18 cellular contexts compared by ENCODE assay signal in genomic region chr15:20353966-20354883, GRCh38.
A peak's percentile ranks its signal among the peaks of the same experiment; 100 is the strongest.
DNase-seq lines count a peak whose midpoint lies in the region; ATAC-seq lines count a peak whose summit lies in the region.
"Had no signal": no experiment of that assay in that cellular context is flagged by ENCODE, and none has a peak within 500 bp of the region (broad histone marks: within the 10 kb centered on the region; RNA-seq: fewer than 3 reads in every experiment).

No MANE protein-coding gene starts in this region.

- CTCF ChIA-PET in activated CD8-positive, alpha-beta memory T cell treated with anti-CD3 and anti-CD28 coated beads, Interleukin-2, amount 10 ng/mL, durations not matched to agents 7 days and 5 days (lab: Charles Lee): interaction anchor here (0.9 to 6.0 kb wide), 2 partner anchors 9 to 1870 kb away, joined by 3 to 147 read pairs; no protein-coding TSS in a partner anchor

- peaks cover 5% of the 10 kb centered on the region for H3K4me1 Mint-ChIP-seq in activated CD8-positive, alpha-beta memory T cell treated with anti-CD3 and anti-CD28 coated beads, Interleukin-2, amount 10 ng/mL, durations not matched to agents 7 days and 5 days
- peaks cover 28% of the 10 kb centered on the region for H3K4me1 Mint-ChIP-seq in stimulated activated effector memory CD8-positive, alpha-beta T cell treated with anti-CD3 and anti-CD28 coated beads, Interleukin-12 subunit alpha, Interleukin-12 subunit beta, amount 100 ng/mL, for 72 hours

- no peak overlapping the region for H3K4me3 ChIP-seq in Jurkat, Clone E6-1 (ENCODE audit: low read length)
- H3K4me3 ChIP-seq: heart right ventricle, SK-N-MC had no signal

- H3K4me3 Mint-ChIP-seq in activated CD8-positive, alpha-beta memory T cell treated with anti-CD3 and anti-CD28 coated beads, Interleukin-2, amount 10 ng/mL, durations not matched to agents 7 days and 5 days: no peak overlapping the region
- no peak overlapping the region for H3K4me3 Mint-ChIP-seq in stimulated activated effector memory CD8-positive, alpha-beta T cell treated with anti-CD3 and anti-CD28 coated beads, Interleukin-12 subunit alpha, Interleukin-12 subunit beta, amount 100 ng/mL, for 72 hours
- H3K4me3 Mint-ChIP-seq: naive thymus-derived CD4-positive, alpha-beta T cell had no signal

- DNase-seq in activated CD8-positive, alpha-beta memory T cell treated with anti-CD3 and anti-CD28 coated beads for 24 hours: peak; percentile 58
- DNase-seq in activated CD8-positive, alpha-beta memory T cell treated with anti-CD3 and anti-CD28 coated beads, Interleukin-2, amount 10 ng/mL, durations not matched to agents 7 days and 5 days: no peak
- peak; percentile 44 for DNase-seq in Jurkat, Clone E6-1 (ENCODE audit: low read depth, low spot score)
- DNase-seq in left ventricle myocardium superior (peak; percentile 37), cortex of kidney (lab: John Stamatoyannopoulos, UW) (no peak), NCI-H2029 treated with DMSO at 0.1 percent for 48 hours (lab: John Stamatoyannopoulos, UW) (no peak)
- no peak for DNase-seq in stimulated activated effector memory CD8-positive, alpha-beta T cell treated with anti-CD3 and anti-CD28 coated beads, Interleukin-12 subunit alpha, Interleukin-12 subunit beta, amount 100 ng/mL, for 72 hours (ENCODE audit: low spot score in 2 of 2)
- DNase-seq: ACHN, anterior cingulate cortex, dermis blood vessel endothelial cell, GDM1, NCI-H1048, NCI-H345 had no signal

- H3K9me3 Mint-ChIP-seq in activated CD8-positive, alpha-beta memory T cell treated with anti-CD3 and anti-CD28 coated beads, Interleukin-2, amount 10 ng/mL, durations not matched to agents 7 days and 5 days (ENCODE audit: low read depth): no peaks in the 10 kb centered on the region
- no peaks in the 10 kb centered on the region for H3K9me3 Mint-ChIP-seq in stimulated activated effector memory CD8-positive, alpha-beta T cell treated with anti-CD3 and anti-CD28 coated beads, Interleukin-12 subunit alpha, Interleukin-12 subunit beta, amount 100 ng/mL, for 72 hours
- H3K9me3 Mint-ChIP-seq: naive thymus-derived CD4-positive, alpha-beta T cell had no signal

- no peak overlapping the region for H3K27ac Mint-ChIP-seq in activated CD8-positive, alpha-beta memory T cell treated with anti-CD3 and anti-CD28 coated beads, Interleukin-2, amount 10 ng/mL, durations not matched to agents 7 days and 5 days
- H3K27ac Mint-ChIP-seq in stimulated activated effector memory CD8-positive, alpha-beta T cell treated with anti-CD3 and anti-CD28 coated beads, Interleukin-12 subunit alpha, Interleukin-12 subunit beta, amount 100 ng/mL, for 72 hours: no peak overlapping the region

- ATAC-seq in activated CD8-positive, alpha-beta memory T cell treated with anti-CD3 and anti-CD28 coated beads, Interleukin-2, amount 10 ng/mL, durations not matched to agents 7 days and 5 days: no peak
- no peak for ATAC-seq in left ventricle myocardium superior
- ATAC-seq in stimulated activated effector memory CD8-positive, alpha-beta T cell treated with anti-CD3 and anti-CD28 coated beads, Interleukin-12 subunit alpha, Interleukin-12 subunit beta, amount 100 ng/mL, for 72 hours: peak; percentile 38
- no peak for ATAC-seq in HG02852 (IDR thresholded peaks at IDR 0.05; ENCODE audit: unreplicated experiment)
- ATAC-seq: heart right ventricle; left lobe of liver; naive thymus-derived CD4-positive, alpha-beta T cell had no signal

- intact Hi-C loops in left ventricle myocardium superior (cut with micrococcal nuclease): loop anchor here (10.0 kb wide), 1 partner anchor 51 kb away; no protein-coding TSS in a partner anchor

- no peaks in the 10 kb centered on the region for H3K36me3 Mint-ChIP-seq in activated CD8-positive, alpha-beta memory T cell treated with anti-CD3 and anti-CD28 coated beads, Interleukin-2, amount 10 ng/mL, durations not matched to agents 7 days and 5 days
- H3K36me3 Mint-ChIP-seq in stimulated activated effector memory CD8-positive, alpha-beta T cell treated with anti-CD3 and anti-CD28 coated beads, Interleukin-12 subunit alpha, Interleukin-12 subunit beta, amount 100 ng/mL, for 72 hours: peaks cover 5% of the 10 kb centered on the region
- H3K36me3 Mint-ChIP-seq: naive thymus-derived CD4-positive, alpha-beta T cell had no signal

- peaks cover 4% of the 10 kb centered on the region for H3K27me3 Mint-ChIP-seq in activated CD8-positive, alpha-beta memory T cell treated with anti-CD3 and anti-CD28 coated beads, Interleukin-2, amount 10 ng/mL, durations not matched to agents 7 days and 5 days

Comparison
In these comparisons a context has a peak if more than half of its experiments do, and no peak if none do; other contexts are left out.
1. DNase-seq: peak in activated CD8-positive, alpha-beta memory T cell treated with anti-CD3 and anti-CD28 coated beads for 24 hours (single experiment), Jurkat, Clone E6-1 (single experiment) and left ventricle myocardium superior (single experiment); none in activated CD8-positive, alpha-beta memory T cell treated with anti-CD3 and anti-CD28 coated beads, Interleukin-2, amount 10 ng/mL, durations not matched to agents 7 days and 5 days (single experiment), stimulated activated effector memory CD8-positive, alpha-beta T cell treated with anti-CD3 and anti-CD28 coated beads, Interleukin-12 subunit alpha, Interleukin-12 subunit beta, amount 100 ng/mL, for 72 hours (0 of 2), cortex of kidney (single experiment) and NCI-H2029 treated with DMSO at 0.1 percent for 48 hours (single experiment).